8 cellular contexts compared by ENCODE assay signal in the genomic region with DNA sequence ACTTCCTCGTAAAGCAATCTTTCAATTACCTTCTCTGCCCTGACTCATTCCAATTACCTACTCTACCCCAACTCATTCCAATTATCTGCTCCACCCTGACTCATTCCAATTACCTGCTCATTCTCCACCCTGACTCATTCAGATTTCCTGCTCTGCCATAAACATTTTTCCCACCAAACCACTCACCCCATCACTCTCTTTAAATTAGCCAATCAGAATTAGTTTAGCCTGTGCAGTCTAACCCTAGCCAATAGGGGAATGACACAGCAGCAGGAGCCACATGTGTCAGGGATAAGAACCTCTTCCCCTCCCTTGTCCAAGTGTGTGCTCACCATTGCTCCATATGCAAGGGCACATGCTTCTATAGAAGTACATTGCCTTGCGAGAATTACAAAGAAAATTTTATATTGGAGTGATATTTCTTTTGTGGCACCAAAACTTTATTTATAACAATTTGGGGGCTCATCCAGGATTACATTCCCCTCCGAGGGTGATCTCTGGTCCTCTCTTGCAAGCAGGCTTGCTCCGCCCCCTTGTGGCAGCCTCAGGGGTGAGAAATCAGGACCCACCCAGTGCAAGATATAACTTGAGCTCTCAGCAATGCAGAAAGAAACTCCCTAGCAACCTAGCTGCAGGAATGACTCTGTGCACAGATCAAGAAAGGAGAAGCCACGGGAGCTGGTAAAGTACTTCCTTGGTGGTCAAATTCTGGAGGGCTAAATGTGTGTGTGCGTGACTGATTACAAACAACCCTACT.
DNase-seq lines count a peak whose midpoint lies in the region; ATAC-seq, FAIRE-seq and TF ChIP-seq lines count a peak whose summit lies in the region.
"Not testable (repeated sequence)": the region's sequence is repeated elsewhere in the genome, so short reads cannot be mapped to it uniquely, and the experiment has no call there.

No MANE protein-coding gene starts in this region.

- intact Hi-C loops in PC-3 (cut with micrococcal nuclease), result not testable (repeated sequence)
- intact Hi-C loops in HepG2 (cut with micrococcal nuclease; ENCODE audit: unreplicated experiment), result loop anchor here (2.0 kb wide), 1 partner anchor 692 kb away; no protein-coding TSS in a partner anchor

- H2AK5ac ChIP-seq in neuronal stem cell (ENCODE audit: low read depth, low read length), result not testable (repeated sequence)

- TF ChIP-seq RAD21 in HepG2 (CRISPR knock-in tag; IDR thresholded peaks at IDR 0.05), result not testable (repeated sequence)

- TF ChIP-seq CTCF in NB4 (IDR thresholded peaks at IDR 0.05; ENCODE audit: low read depth, low read length) (peak; percentile 6), HepG2 (CRISPR knock-in tag; IDR thresholded peaks at IDR 0.05) (peak; percentile 54)
- TF ChIP-seq CTCF in PC-3 (conservative IDR thresholded peaks at IDR 0.05; ENCODE audit: low read depth, low read length), result not testable (repeated sequence)

- not testable (repeated sequence) for H3K14ac ChIP-seq in neuronal stem cell (ENCODE audit: low read length)

- H3K9me3 ChIP-seq in PC-3 (ENCODE audit: low read length); HepG2 (ENCODE audit: low read length): not testable (repeated sequence)
- peaks cover 4 to 14% of the 10 kb centered on the region in 2 donors for H3K9me3 ChIP-seq in neuronal stem cell (replicated peaks in 1 of 2; ENCODE audit: control insufficient read depth in 2 of 2, insufficient read depth in 1 of 2, low read depth in 1 of 2, low read length in 2 of 2)

- H3F3A ChIP-seq in PC-3 (ENCODE audit: low read length, unreplicated experiment), result not testable (repeated sequence)

- not testable (repeated sequence) for FAIRE-seq in HepG2 (lab: Jason Lieb, UNC)

- WGBS in HepG2 (ENCODE audit: low lambda C conversion rate), result 25% methylated on average over 6 of the region's 6 CpGs
- 100% methylated on average over 1 of the region's 6 CpGs; no CpG with 5 or more reads in 1 of the 2 donors for WGBS in neuronal stem cell (ENCODE audit: extremely low coverage in 2 of 2, insufficient read length in 2 of 2, insufficient replicate concordance in 1 of 2), 2 donors

- DNase-seq in A172 (ENCODE audit: low spot score), result peak; percentile 88
- DNase-seq in G401 (ENCODE audit: low spot score), result peak; percentile 17
- DNase-seq in HEK293T (ENCODE audit: extremely low spot score), result peak; percentile 22
- DNase-seq in NB4 (ENCODE audit: low read depth), result peak; percentile 3
- DNase-seq in PC-3, result peak; percentile 44
- DNase-seq in UCSD-AML1 (lab: John Stamatoyannopoulos, UW; ENCODE audit: unreplicated experiment), result peak; percentile 20
- DNase-seq in HepG2 (ENCODE audit: low spot score), result peak; percentile 3
- DNase-seq in neuronal stem cell (ENCODE audit: low spot score), result not testable (repeated sequence)

- not testable (repeated sequence) for H4K20me1 ChIP-seq in PC-3 (ENCODE audit: low read length); HepG2 (ENCODE audit: insufficient read depth, low read length)

- H3K4me3 ChIP-seq in NB4 (ENCODE audit: low read depth, low read length); HepG2 (replicated peaks in 1 of 3; ENCODE audit: insufficient read depth in 1 of 3, low read depth in 2 of 3, low read length in 3 of 3); neuronal stem cell (ENCODE audit: low read length in 2 of 2): not testable (repeated sequence)
- H3K4me3 ChIP-seq in PC-3 (ENCODE audit: low read length), result peak overlapping the region; percentile 49

- H3K79me1 ChIP-seq in neuronal stem cell (ENCODE audit: low read depth, low read length), result not testable (repeated sequence)

- ATAC-seq in PC-3, result not testable (repeated sequence)
- peak; percentile 82 for ATAC-seq in HepG2

- H3K36me3 ChIP-seq in PC-3 (ENCODE audit: low read depth, low read length); HepG2 (replicated peaks in 1 of 2; ENCODE audit: control insufficient read depth in 1 of 2, insufficient read depth in 2 of 2, low read length in 2 of 2); neuronal stem cell (replicated peaks in 1 of 2; ENCODE audit: control insufficient read depth in 2 of 2, insufficient read depth in 2 of 2, low read length in 2 of 2): not testable (repeated sequence)

- H3K23ac ChIP-seq in neuronal stem cell (ENCODE audit: low read depth, low read length, poor library complexity), result not testable (repeated sequence)

- not testable (repeated sequence) for H3K4ac ChIP-seq in neuronal stem cell (ENCODE audit: low read length)

- H4K91ac ChIP-seq in neuronal stem cell (ENCODE audit: low read depth, low read length, poor library complexity), result not testable (repeated sequence)

- not testable (repeated sequence) for H4K8ac ChIP-seq in neuronal stem cell (ENCODE audit: low read depth, low read length)

- H2BK5ac ChIP-seq in neuronal stem cell (ENCODE audit: low read length), result not testable (repeated sequence)

- POLR2A ChIA-PET in HEK293T (lab: Yijun Ruan, JAX); PC-3 (lab: Charles Lee; ENCODE audit: unreplicated experiment); HepG2 (lab: Yijun Ruan, JAX): not testable (repeated sequence)

- not testable (repeated sequence) for H2BK15ac ChIP-seq in neuronal stem cell (ENCODE audit: low read length)

- H3K27me3 ChIP-seq in PC-3 (ENCODE audit: low read length); HepG2 (ENCODE audit: control insufficient read depth in 1 of 2, insufficient read depth in 2 of 2, low read length in 2 of 2); neuronal stem cell (ENCODE audit: control insufficient read depth in 3 of 3, insufficient read depth in 3 of 3, low read depth in 1 of 3, low read length in 3 of 3): not testable (repeated sequence)

- in situ Hi-C loops in G401 (cut with HindIII; ENCODE audit: low sequenced_read_pairs), result not testable (repeated sequence)
- in situ Hi-C loops in HepG2 (cut with HindIII; ENCODE audit: extremely low pct_ligation_motif_present, low pct_unique_long_range_greater_than_20kb), result loop anchor here (25.0 kb wide), 1 partner anchor 622 kb away; no protein-coding TSS in a partner anchor

- H2BK120ac ChIP-seq in neuronal stem cell (ENCODE audit: low read depth, low read length), result not testable (repeated sequence)

- not testable (repeated sequence) for H3K18ac ChIP-seq in neuronal stem cell (ENCODE audit: low read length)

- CTCF ChIA-PET in HEK293T (lab: Yijun Ruan, JAX), result interaction anchor here (0.5 kb wide), 1 partner anchor 102 kb away, joined by 3 read pairs; no protein-coding TSS in a partner anchor
- CTCF ChIA-PET in PC-3 (lab: Charles Lee), result not testable (repeated sequence)
- CTCF ChIA-PET in HepG2 (lab: Yijun Ruan, JAX; ENCODE audit: low intra/inter-chr PET ratio, low total read pairs), result interaction anchor here (1.1 kb wide), 1 partner anchor 621 kb away, joined by 5 read pairs; no protein-coding TSS in a partner anchor

- peak overlapping the region; percentile 55 for H3K27ac ChIP-seq in PC-3 (ENCODE audit: low read length)
- H3K27ac ChIP-seq in HepG2 (ENCODE audit: extremely low read length, insufficient read depth, low read length); neuronal stem cell (replicated peaks; ENCODE audit: low read length): not testable (repeated sequence)

- TF ChIP-seq EP300 in HepG2 (IDR thresholded peaks at IDR 0.05; ENCODE audit: low read depth in 2 of 2, low read length in 2 of 2); HepG2 (CRISPR knock-in tag; IDR thresholded peaks at IDR 0.05; ENCODE audit: borderline replicate concordance): not testable (repeated sequence)

- not testable (repeated sequence) for H3K4me1 ChIP-seq in PC-3 (ENCODE audit: insufficient read depth, low read length); HepG2 (ENCODE audit: insufficient read depth, low read length); neuronal stem cell (ENCODE audit: control insufficient read depth in 2 of 2, insufficient read depth in 1 of 2, low read depth in 1 of 2, low read length in 2 of 2)

- H3K9ac ChIP-seq in PC-3 (ENCODE audit: low read length), result peak overlapping the region; percentile 44
- not testable (repeated sequence) for H3K9ac ChIP-seq in HepG2 (ENCODE audit: insufficient read depth, low read depth, low read length); neuronal stem cell (ENCODE audit: low read depth, low read length, poor library complexity)

- not testable (repeated sequence) for H2AFZ ChIP-seq in PC-3 (ENCODE audit: low read length); HepG2 (ENCODE audit: low read length)
- H2AFZ ChIP-seq in neuronal stem cell (ENCODE audit: low read length), result peak overlapping the region; percentile 18

- not testable (repeated sequence) for H2BK12ac ChIP-seq in neuronal stem cell (ENCODE audit: low read length)

- not testable (repeated sequence) for TF ChIP-seq POLR2A in NB4 (IDR thresholded peaks at IDR 0.05; ENCODE audit: extremely low read depth, insufficient read length); HepG2 (IDR thresholded peaks at IDR 0.05; ENCODE audit: insufficient read depth in 1 of 2, low read depth in 2 of 2, low read length in 2 of 2)

- H3K9me2 ChIP-seq in PC-3 (replicated peaks; ENCODE audit: low read length), result not testable (repeated sequence)

- BruUV-seq in PC-3 (replicated peaks; lab: Mats Ljungman, UMichigan); HepG2 (replicated peaks; lab: Mats Ljungman, UMichigan): not testable (repeated sequence)

- peak overlapping the region; percentile 31; the same call in 1 of the 2 replicates for H3K4me2 ChIP-seq in PC-3 (ENCODE audit: low read length)
- not testable (repeated sequence) for H3K4me2 ChIP-seq in HepG2 (ENCODE audit: low read depth, low read length); neuronal stem cell (ENCODE audit: insufficient read depth, low read length, poor library complexity, severe bottlenecking)

- not testable (repeated sequence) for H3K79me2 ChIP-seq in PC-3 (ENCODE audit: low read length); HepG2 (ENCODE audit: insufficient read depth, low read length)

TF ChIP-seq in HepG2, 621 proteins besides CTCF, POLR2A, EP300 and RAD21:
- peak; percentile 54 for TF ChIP-seq STAG1 (CRISPR knock-in tag; IDR thresholded peaks at IDR 0.05)
